Comparison of ENCODE assay signal across 21 cellular contexts in the genomic region with DNA sequence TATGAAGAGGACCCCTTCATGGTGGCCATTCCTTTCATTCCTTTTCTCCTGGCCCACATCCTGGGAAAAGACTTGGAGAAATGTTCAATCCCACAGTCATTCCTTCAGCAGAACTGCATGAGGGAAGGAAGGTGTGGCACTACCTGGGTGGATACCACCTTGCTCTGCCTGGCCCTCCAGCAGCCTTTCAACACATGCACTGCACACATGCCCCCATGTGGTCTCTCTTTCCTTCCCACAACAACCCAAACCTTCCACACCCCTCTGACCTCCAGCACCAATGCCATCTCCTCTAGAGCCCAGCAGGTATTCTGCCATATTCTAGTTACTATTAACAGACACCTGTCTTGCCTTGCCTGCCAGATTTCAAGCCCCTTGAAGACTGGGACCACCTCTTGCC.
"Had no signal": no experiment of that assay in that cellular context is flagged by ENCODE, and none has a peak within 500 bp of the region (broad histone marks: within the 10 kb centered on the region; RNA-seq: fewer than 3 reads in every experiment).

No MANE protein-coding gene starts in this region.

- H3K27me3 ChIP-seq: brain microvascular endothelial cell, gastroesophageal sphincter, heart right ventricle, neutrophil, pancreas, sigmoid colon, testis had no signal

- H3K4me3 Mint-ChIP-seq: activated CD8-positive, alpha-beta memory T cell treated with anti-CD3 and anti-CD28 coated beads, Interleukin-2, amount 10 ng/mL, durations not matched to agents 7 days and 5 days; activated T-cell treated with anti-CD3 and anti-CD28 coated beads, Interleukin-2, amount 50 U/mL, for 4 hours; natural killer cell; stimulated activated memory B cell treated with anti-CD40 and anti-IgM and Interleukin-4, amounts not matched to agents 10 μg/mL and 1 μg/mL and 100 μg/mL, for 72 hours; type B pancreatic cell had no signal

- DNase-seq: activated CD4-positive, alpha-beta T cell treated with anti-CD3 and anti-CD28 coated beads, Interleukin-2, amount 50 U/mL, for 4 hours; activated CD8-positive, alpha-beta memory T cell treated with anti-CD3 and anti-CD28 coated beads, Interleukin-2, amount 10 ng/mL, durations not matched to agents 7 days and 5 days; activated effector memory CD4-positive, alpha-beta T cell treated with Interleukin-2 at 50 U/mL for 16 hours; activated T-cell treated with anti-CD3 and anti-CD28 coated beads, Interleukin-2, amount 50 U/mL, for 4 hours; aorta; brain microvascular endothelial cell; cortex of kidney; heart right ventricle; kidney glomerular epithelial cell; mesendoderm; natural killer cell; pancreas; sigmoid colon; SK-N-SH; stimulated activated CD4-positive, alpha-beta T cell treated with anti-CD3 and anti-CD28 coated beads, Interleukin-4, amount 100 ng/mL, for 24 hours; testis had no signal

- ATAC-seq: activated CD4-positive, CD25-positive, alpha-beta regulatory T cell treated with anti-CD3 and anti-CD28 coated beads, Interleukin-2, amount 50 U/mL, for 24 hours; activated CD8-positive, alpha-beta memory T cell treated with anti-CD3 and anti-CD28 coated beads, Interleukin-2, amount 10 ng/mL, durations not matched to agents 7 days and 5 days; activated T-cell treated with anti-CD3 and anti-CD28 coated beads, Interleukin-2, amount 50 U/mL, for 4 hours; gastroesophageal sphincter; natural killer cell; stimulated activated memory B cell treated with anti-CD40 and anti-IgM and Interleukin-4, amounts not matched to agents 10 μg/mL and 1 μg/mL and 100 μg/mL, for 72 hours had no signal

- H3K36me3 ChIP-seq: brain microvascular endothelial cell, neutrophil had no signal

- H3K27me3 Mint-ChIP-seq: activated CD8-positive, alpha-beta memory T cell treated with anti-CD3 and anti-CD28 coated beads, Interleukin-2, amount 10 ng/mL, durations not matched to agents 7 days and 5 days; stimulated activated memory B cell treated with anti-CD40 and anti-IgM and Interleukin-4, amounts not matched to agents 10 μg/mL and 1 μg/mL and 100 μg/mL, for 72 hours; type B pancreatic cell had no signal

- H3K4me1 Mint-ChIP-seq: activated CD8-positive, alpha-beta memory T cell treated with anti-CD3 and anti-CD28 coated beads, Interleukin-2, amount 10 ng/mL, durations not matched to agents 7 days and 5 days; stimulated activated memory B cell treated with anti-CD40 and anti-IgM and Interleukin-4, amounts not matched to agents 10 μg/mL and 1 μg/mL and 100 μg/mL, for 72 hours had no signal

- H3K9me3 ChIP-seq: gastroesophageal sphincter, heart right ventricle, neutrophil, pancreas, sigmoid colon, SK-N-SH, testis had no signal

- FAIRE-seq: pancreas had no signal

- H3K4me3 ChIP-seq: gastroesophageal sphincter, heart right ventricle, pancreas, sigmoid colon, testis had no signal

- H3K27ac Mint-ChIP-seq: activated CD8-positive, alpha-beta memory T cell treated with anti-CD3 and anti-CD28 coated beads, Interleukin-2, amount 10 ng/mL, durations not matched to agents 7 days and 5 days; stimulated activated memory B cell treated with anti-CD40 and anti-IgM and Interleukin-4, amounts not matched to agents 10 μg/mL and 1 μg/mL and 100 μg/mL, for 72 hours had no signal

- H3K9me3 Mint-ChIP-seq: activated T-cell treated with anti-CD3 and anti-CD28 coated beads, Interleukin-2, amount 50 U/mL, for 4 hours; natural killer cell; stimulated activated memory B cell treated with anti-CD40 and anti-IgM and Interleukin-4, amounts not matched to agents 10 μg/mL and 1 μg/mL and 100 μg/mL, for 72 hours; type B pancreatic cell had no signal

- H3K27ac ChIP-seq: brain microvascular endothelial cell, gastroesophageal sphincter, neutrophil, pancreas, sigmoid colon, testis had no signal
